ENCODE assay signal across 8 cellular contexts in genomic region chr11:76209671-76209955, GRCh38. TPM values are rescaled to one million over a fixed set of nuclear protein-coding genes. Genes with fewer than 3 reads are reported as not detected.
A peak's percentile ranks its signal among the peaks of the same experiment; 100 is the strongest.
DNase-seq lines count a peak whose midpoint lies in the region; ATAC-seq and TF ChIP-seq lines count a peak whose summit lies in the region.

No MANE protein-coding gene starts in this region.

- H3K27me3 ChIP-seq in GM06990 (replicated peaks; ENCODE audit: control insufficient read depth, insufficient read depth, low read length) (peaks cover 9% of the 10 kb centered on the region), RWPE2 (ENCODE audit: insufficient read depth, poor library complexity, severe bottlenecking) (peaks cover 60% of the 10 kb centered on the region), psoas muscle (ENCODE audit: insufficient read depth in 3 of 3, low read length in 2 of 3) (no peaks in the 10 kb centered on the region)

- WGBS in psoas muscle, 3 donors: 0 to 1% (median 1%) methylated on average over 10 to 17 of the region's 17 CpGs

- ATAC-seq in RWPE2 (ENCODE audit: low read depth) (no peak), psoas muscle (no peak), GM18909 (IDR thresholded peaks at IDR 0.05; ENCODE audit: poor library complexity, unreplicated experiment) (no peak), HG02763 (IDR thresholded peaks at IDR 0.05; ENCODE audit: unreplicated experiment) (no peak)

- H3K4me3 ChIP-seq in GM06990 (replicated peaks; ENCODE audit: low read depth, low read length): peak overlapping the region; percentile 48; the same call in 1 of the 2 replicates
- H3K4me3 ChIP-seq in RWPE2 (ENCODE audit: severe bottlenecking): peak overlapping the region; percentile 37
- peak overlapping the region; percentile 55 for H3K4me3 ChIP-seq in fibroblast of villous mesenchyme (ENCODE audit: low read depth, low read length)
- peak overlapping the region; percentile 81 for H3K4me3 ChIP-seq in psoas muscle

- DNase-seq in GM06990 (ENCODE audit: extremely low read depth, insufficient read length): no peak
- no peak for DNase-seq in RWPE2 (ENCODE audit: low spot score)
- no peak for DNase-seq in fibroblast of villous mesenchyme (ENCODE audit: low read depth)
- peak; percentile 48 to 74 for DNase-seq in psoas muscle
- no peak for DNase-seq in NCI-H2171 treated with DMSO at 0.1 percent for 48 hours (lab: John Stamatoyannopoulos, UW)
- no peak for DNase-seq in C1 segment of cervical spinal cord (lab: John Stamatoyannopoulos, UW)

- H3K9me3 ChIP-seq in RWPE2 (ENCODE audit: severe bottlenecking): no peaks in the 10 kb centered on the region
- H3K9me3 ChIP-seq in psoas muscle: no peaks in the 10 kb centered on the region

- no peak overlapping the region for H3K27ac ChIP-seq in RWPE2 (ENCODE audit: poor library complexity, severe bottlenecking)
- H3K27ac ChIP-seq in psoas muscle: peak overlapping the region; percentile 84

- intact Hi-C loops in psoas muscle (cut with DNase I): loop anchor here (2.0 to 5.0 kb wide), 6 partner anchors 25 to 473 kb away; no protein-coding TSS in a partner anchor

- peaks cover 2% of the 10 kb centered on the region for H3K4me1 ChIP-seq in RWPE2 (ENCODE audit: insufficient read depth, poor library complexity, severe bottlenecking)
- H3K4me1 ChIP-seq in psoas muscle: peaks cover 18% of the 10 kb centered on the region

- H3K36me3 ChIP-seq in GM06990 (ENCODE audit: control insufficient read depth, insufficient read depth, low read length): no peaks in the 10 kb centered on the region
- no peaks in the 10 kb centered on the region for H3K36me3 ChIP-seq in RWPE2 (ENCODE audit: low read depth)
- no peaks in the 10 kb centered on the region for H3K36me3 ChIP-seq in psoas muscle (ENCODE audit: insufficient read depth in 1 of 2, low read depth in 1 of 2)

- TF ChIP-seq CTCF in GM06990 (IDR thresholded peaks at IDR 0.05; ENCODE audit: insufficient read depth, low read length, poor library complexity, severe bottlenecking) (no peak), RWPE2 (IDR thresholded peaks at IDR 0.05; ENCODE audit: poor library complexity, severe bottlenecking) (no peak), fibroblast of villous mesenchyme (IDR thresholded peaks at IDR 0.05; ENCODE audit: insufficient read depth, low read depth, low read length) (no peak), psoas muscle (IDR thresholded peaks at IDR 0.05) (no peak)

RNA-seq across cellular contexts. Expression of gene WNT11, which starts 3.3 kb away (rescaled TPM):
- total RNA-seq in fibroblast of villous mesenchyme (under 0.01 TPM in 1 of 2 replicates, not detected in the other), psoas muscle (10 to 100 TPM in 1 of 4 donors, 1 to 10 TPM in 3; 6.4 to 13.0 (median 8.0) TPM)
- 1 to 10 TPM; 4.5 to 6.5 (median 4.8) TPM for polyA plus RNA-seq in psoas muscle

Comparison
In these comparisons a context has a peak if more than half of its experiments do, and no peak if none do; other contexts are left out.
1. DNase-seq: peak in psoas muscle (2 of 2); none in GM06990 (single experiment), RWPE2 (single experiment), fibroblast of villous mesenchyme (single experiment), NCI-H2171 treated with DMSO at 0.1 percent for 48 hours (single experiment) and C1 segment of cervical spinal cord (0 of 14).
2. Peak in every context shown above with its lines, with median percentiles within 50 percentile points of each other: H3K4me3 ChIP-seq.